Comparison of ENCODE assay signal across 9 cellular contexts in the genomic region with DNA sequence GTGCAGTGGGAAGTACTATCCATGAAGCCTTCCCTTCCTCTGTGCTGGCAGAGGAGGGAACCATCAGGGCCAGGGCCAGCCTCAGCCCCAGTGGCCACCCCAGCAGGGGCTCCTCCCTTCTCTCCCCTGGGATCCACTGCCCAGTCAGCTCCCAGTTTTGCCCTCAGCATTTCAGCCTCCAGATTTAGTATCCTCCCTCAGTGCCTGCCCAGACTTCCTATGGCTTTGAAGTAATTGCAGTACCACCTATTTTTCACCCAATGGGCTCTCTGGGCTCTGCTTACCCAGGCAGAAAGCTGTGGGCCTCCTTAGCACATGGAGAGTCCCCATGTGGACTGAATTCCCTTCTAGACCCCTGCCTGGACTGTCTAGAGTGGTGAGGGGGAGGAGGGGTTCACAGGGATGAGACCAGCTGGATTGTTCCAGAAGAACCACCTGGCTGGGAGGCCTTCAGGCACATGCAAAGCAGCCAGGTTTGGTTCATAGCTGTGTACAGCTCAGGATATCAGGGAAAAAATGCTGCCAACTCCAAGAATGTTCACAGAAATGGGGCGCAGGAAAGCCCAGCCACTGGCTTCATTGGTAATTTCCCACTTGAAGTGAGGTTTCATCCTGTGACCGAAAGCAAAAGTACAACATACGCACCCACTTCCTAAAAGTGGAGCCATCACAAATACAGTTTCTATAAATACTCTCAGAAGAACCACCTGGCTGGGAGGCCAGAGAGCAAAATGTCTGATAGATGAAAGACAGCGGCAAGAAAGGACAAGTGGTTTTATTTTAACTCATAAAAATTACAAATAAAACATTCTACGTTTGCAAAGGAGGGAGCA. TPM values are rescaled to one million over a fixed set of nuclear protein-coding genes. Genes with fewer than 3 reads are reported as not detected.
DNase-seq lines count a peak whose midpoint lies in the region; ATAC-seq, FAIRE-seq and TF ChIP-seq lines count a peak whose summit lies in the region.
"Had no signal": no experiment of that assay in that cellular context is flagged by ENCODE, and none has a peak within 500 bp of the region (broad histone marks: within the 10 kb centered on the region; RNA-seq: fewer than 3 reads in every experiment).

No MANE protein-coding gene starts in this region.

- peak overlapping the region in 2 of 3 experiments; percentile 23 to 59; a peak in 2 of 7 replicates for H3K27ac Mint-ChIP-seq in H9

- no peak overlapping the region for H4K8ac ChIP-seq in H9 (replicated peaks; ENCODE audit: insufficient read length, low read depth, low read length)

- H2AK5ac ChIP-seq in H9 (ENCODE audit: insufficient read length, low read length), result no peak overlapping the region

- H3K56ac ChIP-seq in H9 (ENCODE audit: insufficient read length, low read depth, low read length), result no peak overlapping the region

- no peaks in the 10 kb centered on the region for H3K79me1 ChIP-seq in H9 (ENCODE audit: insufficient read depth, low read depth, low read length, poor library complexity, severe bottlenecking)

- no peak overlapping the region for H3T11ph ChIP-seq in H9 (ENCODE audit: low read length)

- no peaks in the 10 kb centered on the region for H3K79me2 ChIP-seq in H9 (ENCODE audit: insufficient read depth, low read length)

- H2BK12ac ChIP-seq in H9 (ENCODE audit: insufficient read length, low read depth, low read length), result no peak overlapping the region

- H4K91ac ChIP-seq in H9 (ENCODE audit: insufficient read length, low read depth, low read length), result no peak overlapping the region

- H3K4me1 ChIP-seq in H9 (ENCODE audit: insufficient read depth, low read length) (no peaks in the 10 kb centered on the region; the same call in 1 of the 2 replicates), left ventricle myocardium inferior (peaks cover 48% of the 10 kb centered on the region), upper lobe of right lung (peaks cover 45% of the 10 kb centered on the region), foreskin keratinocyte (peaks cover 20% of the 10 kb centered on the region)

- no peak overlapping the region for H4K5ac ChIP-seq in H9 (ENCODE audit: insufficient read length, low read depth, low read length)

- H3K4me1 Mint-ChIP-seq in H9, result peaks cover 14 to 16% of the 10 kb centered on the region in 2 experiments

- no peaks in the 10 kb centered on the region for H3K23me2 ChIP-seq in H9 (ENCODE audit: insufficient read length, low read depth, low read length, poor library complexity, severe bottlenecking)

- H2BK120ac ChIP-seq in H9 (ENCODE audit: low read depth, low read length, poor library complexity, severe bottlenecking), result no peak overlapping the region

- WGBS in H9 (ENCODE audit: extremely low coverage, insufficient read length, low lambda C conversion rate), result no CpG with 5 or more reads among the region's 5 CpGs

- DNase-seq in H9 (no peak), NOMO-1 (lab: John Stamatoyannopoulos, UW; ENCODE audit: unreplicated experiment in 2 of 2) (peak; percentile 26 to 84), left ventricle myocardium inferior (no peak), upper lobe of right lung (no peak), HTR-8/SVneo (ENCODE audit: insufficient read length, low spot score) (no peak), epidermal melanocyte (ENCODE audit: insufficient read length, low spot score) (no peak), foreskin keratinocyte (no peak)

- H4K20me1 ChIP-seq in H9 (ENCODE audit: control insufficient read depth, insufficient read depth, insufficient read length), result no peaks in the 10 kb centered on the region

- H3K4me3 ChIP-seq in left ventricle myocardium inferior (no peak overlapping the region), upper lobe of right lung (no peak overlapping the region)

- H3K36me3 ChIP-seq in left ventricle myocardium inferior (no peaks in the 10 kb centered on the region), upper lobe of right lung (no peaks in the 10 kb centered on the region)

- H3K4me2 ChIP-seq in H9 (ENCODE audit: insufficient read depth, insufficient read length, low read length), result no peak overlapping the region

- H2BK5ac ChIP-seq in H9 (ENCODE audit: insufficient read length, low read length), result no peak overlapping the region

- H3K27me3 ChIP-seq in H9 (ENCODE audit: insufficient read depth, low read length) (no peaks in the 10 kb centered on the region), left ventricle myocardium inferior (ENCODE audit: low read depth) (no peaks in the 10 kb centered on the region), upper lobe of right lung (no peaks in the 10 kb centered on the region), foreskin keratinocyte (no peaks in the 10 kb centered on the region)

- no peak for FAIRE-seq in HTR-8/SVneo (lab: Jason Lieb, UNC)

- peak; percentile 73 for ATAC-seq in GM18519 (IDR thresholded peaks at IDR 0.05; ENCODE audit: low FRiP score, unreplicated experiment)
- ATAC-seq in upper lobe of right lung, result peak; percentile 53
- ATAC-seq in foreskin keratinocyte, result no peak

- no peak overlapping the region for H2AFZ ChIP-seq in H9 (ENCODE audit: low read length)

- no peak overlapping the region for H3K27ac ChIP-seq in H9 (ENCODE audit: insufficient read length, low read depth, low read length)
- peak overlapping the region; percentile 67 for H3K27ac ChIP-seq in left ventricle myocardium inferior (replicated peaks)
- peak overlapping the region; percentile 68 for H3K27ac ChIP-seq in upper lobe of right lung
- H3K27ac ChIP-seq in foreskin keratinocyte, result no peak overlapping the region

- intact Hi-C loops in left ventricle myocardium inferior (cut with micrococcal nuclease) (no loop called here), upper lobe of right lung (cut with DNase I) (no loop called here)

- peaks cover 15% of the 10 kb centered on the region for H3K27me3 Mint-ChIP-seq in H9 (ENCODE audit: low read depth)

- no peak overlapping the region for H3K9ac ChIP-seq in H9 (ENCODE audit: extremely low read depth, insufficient read length, low read length)

- H3K9me3 ChIP-seq in H9 (ENCODE audit: control insufficient read depth, low read depth, low read length) (no peaks in the 10 kb centered on the region), left ventricle myocardium inferior (replicated peaks) (no peaks in the 10 kb centered on the region), upper lobe of right lung (no peaks in the 10 kb centered on the region)

- no peak overlapping the region for H2BK15ac ChIP-seq in H9 (ENCODE audit: low read depth, low read length)

- H3K14ac ChIP-seq in H9 (ENCODE audit: insufficient read depth, low read length), result no peak overlapping the region

- H3K4ac ChIP-seq in H9 (ENCODE audit: low read depth, low read length), result no peak overlapping the region

- peaks cover 0 to 2% of the 10 kb centered on the region in 2 experiments; a peak in 1 of 5 replicates for H3K9me3 Mint-ChIP-seq in H9

- no peak overlapping the region for H3K23ac ChIP-seq in H9 (ENCODE audit: insufficient read length, low read depth, low read length)

- H2BK20ac ChIP-seq in H9 (ENCODE audit: low read depth, low read length, poor library complexity, severe bottlenecking), result no peak overlapping the region

- no peaks in the 10 kb centered on the region for H3K36me3 Mint-ChIP-seq in H9 (ENCODE audit: insufficient read depth in 1 of 3, low read depth in 3 of 3)

- no peak overlapping the region for H3K18ac ChIP-seq in H9 (ENCODE audit: insufficient read length, low read depth, low read length)

- H3K4me3 Mint-ChIP-seq in H9, result no peak overlapping the region

- TF ChIP-seq CTCF in H9 (conservative IDR thresholded peaks at IDR 0.05), result no peak
- TF ChIP-seq CTCF in left ventricle myocardium inferior (IDR thresholded peaks at IDR 0.05; ENCODE audit: borderline replicate concordance), result no peak
- TF ChIP-seq CTCF in upper lobe of right lung (IDR thresholded peaks at IDR 0.05), result no peak
- no peak for TF ChIP-seq CTCF in foreskin keratinocyte (conservative IDR thresholded peaks at IDR 0.05)

RNA-seq across cellular contexts. Expression of a gene that starts 15.2 kb away (rescaled TPM):
- total RNA-seq in H9 (2021) (28.9 and 30.8 TPM in 2 replicates), left ventricle myocardium inferior (119 TPM), upper lobe of right lung (223 TPM), foreskin keratinocyte (124 and 170 TPM in 2 replicates)
- 108 and 144 TPM in 2 replicates for polyA plus RNA-seq in foreskin keratinocyte

RNA-seq across cellular contexts. Expression of a gene that starts 45.0 kb away (rescaled TPM):
- total RNA-seq in H9 (2021) (not detected in 2 replicates), left ventricle myocardium inferior (0.16 TPM), upper lobe of right lung (1.9 TPM), foreskin keratinocyte (not detected in 2 replicates)
- polyA plus RNA-seq in foreskin keratinocyte, result not detected in 2 replicates
- total RNA-seq: LHCN-M2 had no signal

RNA-seq across cellular contexts. Expression of a gene that starts 51.8 kb away (rescaled TPM):
- total RNA-seq in H9 (2021), result not detected in 2 replicates
- total RNA-seq in left ventricle myocardium inferior, result not detected
- not detected for total RNA-seq in upper lobe of right lung
- not detected in 2 replicates for total RNA-seq in foreskin keratinocyte
- 0.03 TPM in 1 of 2 replicates, not detected in the other for polyA plus RNA-seq in foreskin keratinocyte

Comparison
In these comparisons a context has a peak if more than half of its experiments do, and no peak if none do; other contexts are left out.
1. DNase-seq: peak in NOMO-1 (2 of 2); none in H9 (single experiment), left ventricle myocardium inferior (single experiment), upper lobe of right lung (single experiment), HTR-8/SVneo (single experiment), epidermal melanocyte (single experiment) and foreskin keratinocyte (0 of 2).
2. H3K27ac ChIP-seq: peak in left ventricle myocardium inferior (single experiment) and upper lobe of right lung (single experiment); none in H9 (single experiment) and foreskin keratinocyte (single experiment).